10 cellular contexts compared by ENCODE assay signal in genomic region chr16:56192971-56193936, GRCh38. TPM values are rescaled to one million over a fixed set of nuclear protein-coding genes. Genes with fewer than 3 reads are reported as not detected.
DNase-seq lines count a peak whose midpoint lies in the region; ATAC-seq and TF ChIP-seq lines count a peak whose summit lies in the region.
"Had no signal": no experiment of that assay in that cellular context is flagged by ENCODE, and none has a peak within 500 bp of the region (broad histone marks: within the 10 kb centered on the region; RNA-seq: fewer than 3 reads in every experiment).

No MANE protein-coding gene starts in this region.

- H3K36me3 ChIP-seq in duodenal mucosa (ENCODE audit: control insufficient read depth in 1 of 2, insufficient read depth in 2 of 2, low read length in 2 of 2): no peaks in the 10 kb centered on the region
- H3K36me3 ChIP-seq: esophagus squamous epithelium had no signal

- peak overlapping the region; percentile 54 for H3K27ac Mint-ChIP-seq in progenitor cell of endocrine pancreas

- peak overlapping the region; percentile 32 to 45 for H3K4me3 ChIP-seq in duodenal mucosa (ENCODE audit: low read depth in 1 of 2, low read length in 2 of 2)

- no peak for TF ChIP-seq CTCF in progenitor cell of endocrine pancreas (IDR thresholded peaks at IDR 0.05; ENCODE audit: unreplicated experiment)

- ATAC-seq in GM21515 (IDR thresholded peaks at IDR 0.05; ENCODE audit: unreplicated experiment): no peak
- ATAC-seq: HCT116 had no signal

- no peaks in the 10 kb centered on the region for H3K9me3 Mint-ChIP-seq in progenitor cell of endocrine pancreas (ENCODE audit: low read depth)

- peaks cover 56% of the 10 kb centered on the region for H3K27me3 Mint-ChIP-seq in progenitor cell of endocrine pancreas

- H3K4me1 ChIP-seq in duodenal mucosa (ENCODE audit: control insufficient read depth in 1 of 2, insufficient read depth in 2 of 2, low read length in 2 of 2): peaks cover 0 to 7% of the 10 kb centered on the region in 2 donors

- peak overlapping the region; percentile 77 for H3K4me3 Mint-ChIP-seq in progenitor cell of endocrine pancreas (ENCODE audit: low read depth)

- no peak overlapping the region for H3K9ac ChIP-seq in duodenal mucosa (ENCODE audit: low read depth in 1 of 2, low read length in 2 of 2)

- TF ChIP-seq RAD21 in Ishikawa (IDR thresholded peaks at IDR 0.05; ENCODE audit: low read depth): no peak

- H3K36me3 Mint-ChIP-seq in progenitor cell of endocrine pancreas (ENCODE audit: insufficient read depth): no peaks in the 10 kb centered on the region

- no peaks in the 10 kb centered on the region for H3K9me3 ChIP-seq in duodenal mucosa (ENCODE audit: control insufficient read depth in 1 of 2, low read length in 2 of 2)
- H3K9me3 ChIP-seq: esophagus squamous epithelium had no signal

- no peak for TF ChIP-seq EP300 in Ishikawa (IDR thresholded peaks at IDR 0.05; ENCODE audit: borderline replicate concordance)

- DNase-seq in NCI-H524 (lab: John Stamatoyannopoulos, UW) (peak; percentile 47 to 55), NCI-H524 treated with DMSO at 0.1 percent for 48 hours (lab: John Stamatoyannopoulos, UW) (no peak), progenitor cell of endocrine pancreas (ENCODE audit: low spot score, unreplicated experiment) (no peak), AG08396 (ENCODE audit: low spot score) (no peak), UCSD-AML1 (lab: John Stamatoyannopoulos, UW; ENCODE audit: unreplicated experiment) (no peak)
- DNase-seq: esophagus squamous epithelium had no signal

- no peaks in the 10 kb centered on the region for H3K4me1 Mint-ChIP-seq in progenitor cell of endocrine pancreas (ENCODE audit: low read depth)

- H3K27me3 ChIP-seq in duodenal mucosa (ENCODE audit: control insufficient read depth in 1 of 2, insufficient read depth in 2 of 2, low read length in 2 of 2): peaks cover 40 to 60% of the 10 kb centered on the region in 2 donors

- no peak overlapping the region for H3K27ac ChIP-seq in duodenal mucosa (ENCODE audit: low read depth, low read length)

TF ChIP-seq in Ishikawa, 13 proteins besides CTCF, POLR2A, EP300 and RAD21:
- TF ChIP-seq REST (IDR thresholded peaks at IDR 0.05; ENCODE audit: low read depth) (peak; percentile 75), YY1 (IDR thresholded peaks at IDR 0.05; ENCODE audit: low read depth) (no peak)
TF ChIP-seq in Ishikawa: peak in this region for 1.

RNA-seq across cellular contexts. Expression of gene GNAO1, which starts 2.0 kb away (rescaled TPM):
- 13.6 and 14.6 TPM in 2 replicates for total RNA-seq in progenitor cell of endocrine pancreas

Comparison
In these comparisons a context has a peak if more than half of its experiments do, and no peak if none do; other contexts are left out.
1. DNase-seq: peak in NCI-H524 (2 of 2); none in NCI-H524 treated with DMSO at 0.1 percent for 48 hours (single experiment), progenitor cell of endocrine pancreas (single experiment), AG08396 (single experiment) and UCSD-AML1 (single experiment).